1 cellular context compared by ENCODE assay signal in the genomic region with DNA sequence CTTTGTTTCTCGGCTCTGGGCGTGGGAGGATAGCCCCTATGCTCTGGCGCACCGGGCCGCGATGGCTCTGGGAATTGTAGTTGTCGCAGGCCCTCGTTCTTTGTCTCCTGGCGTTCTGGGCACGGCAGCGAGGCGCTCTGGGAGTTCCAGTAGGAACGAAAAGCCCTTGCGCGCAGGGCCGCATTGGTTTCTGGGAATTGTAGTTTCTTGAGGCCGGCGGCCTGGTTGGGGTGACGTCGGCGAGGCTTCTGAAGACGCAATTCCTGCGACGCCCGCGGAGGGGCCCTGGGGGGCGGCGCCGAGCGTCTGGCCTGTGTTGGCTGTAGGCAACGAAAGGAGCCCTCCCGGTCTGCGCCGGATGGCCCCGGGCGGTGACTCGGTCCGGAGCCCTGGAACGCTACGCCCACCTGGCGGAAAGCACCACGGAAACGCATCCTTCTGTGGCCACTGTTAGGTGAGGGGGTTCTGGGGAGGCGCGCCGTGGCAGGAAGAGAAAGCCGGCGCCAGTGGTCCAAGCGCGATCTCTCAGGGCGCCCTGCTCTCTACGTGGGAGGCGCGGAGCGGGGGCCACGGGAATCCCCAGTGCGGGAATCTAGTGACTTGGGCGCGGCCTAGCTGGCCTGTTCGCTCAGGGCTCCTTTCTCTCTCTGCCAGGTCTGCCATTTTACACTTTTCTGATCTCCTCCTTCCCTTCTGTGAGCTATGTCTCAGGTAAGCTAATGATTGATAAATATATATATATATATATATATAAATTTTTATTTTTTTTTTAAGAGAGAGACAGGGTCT.
TF ChIP-seq lines count a peak whose summit lies in the region.

A gene (plus strand): TSS at position 305 of the 789 bp plus-strand sequence. CDS start 398 bp downstream, at position 703.

TF ChIP-seq in HepG2, 621 proteins besides CTCF, POLR2A, EP300 and RAD21 (continued from another document and continues in another):
- TF ChIP-seq, protein P1, sequence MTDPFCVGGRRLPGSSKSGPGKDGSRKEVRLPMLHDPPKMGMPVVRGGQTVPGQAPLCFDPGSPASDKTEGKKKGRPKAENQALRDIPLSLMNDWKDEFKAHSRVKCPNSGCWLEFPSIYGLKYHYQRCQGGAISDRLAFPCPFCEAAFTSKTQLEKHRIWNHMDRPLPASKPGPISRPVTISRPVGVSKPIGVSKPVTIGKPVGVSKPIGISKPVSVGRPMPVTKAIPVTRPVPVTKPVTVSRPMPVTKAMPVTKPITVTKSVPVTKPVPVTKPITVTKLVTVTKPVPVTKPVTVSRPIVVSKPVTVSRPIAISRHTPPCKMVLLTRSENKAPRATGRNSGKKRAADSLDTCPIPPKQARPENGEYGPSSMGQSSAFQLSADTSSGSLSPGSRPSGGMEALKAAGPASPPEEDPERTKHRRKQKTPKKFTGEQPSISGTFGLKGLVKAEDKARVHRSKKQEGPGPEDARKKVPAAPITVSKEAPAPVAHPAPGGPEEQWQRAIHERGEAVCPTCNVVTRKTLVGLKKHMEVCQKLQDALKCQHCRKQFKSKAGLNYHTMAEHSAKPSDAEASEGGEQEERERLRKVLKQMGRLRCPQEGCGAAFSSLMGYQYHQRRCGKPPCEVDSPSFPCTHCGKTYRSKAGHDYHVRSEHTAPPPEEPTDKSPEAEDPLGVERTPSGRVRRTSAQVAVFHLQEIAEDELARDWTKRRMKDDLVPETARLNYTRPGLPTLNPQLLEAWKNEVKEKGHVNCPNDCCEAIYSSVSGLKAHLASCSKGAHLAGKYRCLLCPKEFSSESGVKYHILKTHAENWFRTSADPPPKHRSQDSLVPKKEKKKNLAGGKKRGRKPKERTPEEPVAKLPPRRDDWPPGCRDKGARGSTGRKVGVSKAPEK (CRISPR knock-in tag; IDR thresholded peaks at IDR 0.05; ENCODE audit: borderline replicate concordance) = 0 out of 2 replicates have a peak, but pooled peaks have one; percentile 56
- TF ChIP-seq, protein P2, sequence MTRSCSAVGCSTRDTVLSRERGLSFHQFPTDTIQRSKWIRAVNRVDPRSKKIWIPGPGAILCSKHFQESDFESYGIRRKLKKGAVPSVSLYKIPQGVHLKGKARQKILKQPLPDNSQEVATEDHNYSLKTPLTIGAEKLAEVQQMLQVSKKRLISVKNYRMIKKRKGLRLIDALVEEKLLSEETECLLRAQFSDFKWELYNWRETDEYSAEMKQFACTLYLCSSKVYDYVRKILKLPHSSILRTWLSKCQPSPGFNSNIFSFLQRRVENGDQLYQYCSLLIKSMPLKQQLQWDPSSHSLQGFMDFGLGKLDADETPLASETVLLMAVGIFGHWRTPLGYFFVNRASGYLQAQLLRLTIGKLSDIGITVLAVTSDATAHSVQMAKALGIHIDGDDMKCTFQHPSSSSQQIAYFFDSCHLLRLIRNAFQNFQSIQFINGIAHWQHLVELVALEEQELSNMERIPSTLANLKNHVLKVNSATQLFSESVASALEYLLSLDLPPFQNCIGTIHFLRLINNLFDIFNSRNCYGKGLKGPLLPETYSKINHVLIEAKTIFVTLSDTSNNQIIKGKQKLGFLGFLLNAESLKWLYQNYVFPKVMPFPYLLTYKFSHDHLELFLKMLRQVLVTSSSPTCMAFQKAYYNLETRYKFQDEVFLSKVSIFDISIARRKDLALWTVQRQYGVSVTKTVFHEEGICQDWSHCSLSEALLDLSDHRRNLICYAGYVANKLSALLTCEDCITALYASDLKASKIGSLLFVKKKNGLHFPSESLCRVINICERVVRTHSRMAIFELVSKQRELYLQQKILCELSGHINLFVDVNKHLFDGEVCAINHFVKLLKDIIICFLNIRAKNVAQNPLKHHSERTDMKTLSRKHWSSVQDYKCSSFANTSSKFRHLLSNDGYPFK (CRISPR knock-in tag; IDR thresholded peaks at IDR 0.05; ENCODE audit: borderline replicate concordance) = no peak; the same call in 1 of the 2 replicates
- TF ChIP-seq MEF2D (CRISPR knock-in tag; IDR thresholded peaks at IDR 0.05) (no peak), JARID2 (CRISPR knock-in tag; IDR thresholded peaks at IDR 0.05; ENCODE audit: insufficient replicate concordance) (no peak), NCOA5 (CRISPR knock-in tag; IDR thresholded peaks at IDR 0.05) (0 out of 2 replicates have a peak, but pooled peaks have one; percentile 65), ZFX (CRISPR knock-in tag; IDR thresholded peaks at IDR 0.05; ENCODE audit: low read depth) (peak; percentile 84), CBFB (CRISPR knock-in tag; IDR thresholded peaks at IDR 0.05) (0 out of 2 replicates have a peak, but pooled peaks have one; percentile 33), SALL2 (CRISPR knock-in tag; IDR thresholded peaks at IDR 0.05) (peak; percentile 6; the same call in 1 of the 2 replicates), ZBTB7A (CRISPR knock-in tag; IDR thresholded peaks at IDR 0.05) (no peak), THAP11 (CRISPR knock-in tag; IDR thresholded peaks at IDR 0.05) (peak; percentile 95), HOXD1 (CRISPR knock-in tag; IDR thresholded peaks at IDR 0.05) (peak; percentile 70; the same call in 1 of the 2 replicates), ZFYVE20 (CRISPR knock-in tag; IDR thresholded peaks at IDR 0.05; ENCODE audit: borderline replicate concordance, low read depth) (no peak), FOSL1 (CRISPR knock-in tag; IDR thresholded peaks at IDR 0.05; ENCODE audit: borderline replicate concordance) (peak; percentile 48; the same call in 1 of the 2 replicates), AGO2 (optimal IDR thresholded peaks at IDR 0.05; ENCODE audit: low read depth, low read length) (peak; percentile 36), TMF1 (CRISPR knock-in tag; IDR thresholded peaks at IDR 0.05; ENCODE audit: low read depth) (0 out of 2 replicates have a peak, but pooled peaks have one; percentile 32), HOXA3 (CRISPR knock-in tag; IDR thresholded peaks at IDR 0.05) (peak; percentile 95), SETDB1 (CRISPR knock-in tag; IDR thresholded peaks at IDR 0.05; ENCODE audit: borderline replicate concordance) (no peak), STAT5B (CRISPR knock-in tag; IDR thresholded peaks at IDR 0.05) (0 out of 2 replicates have a peak, but pooled peaks have one; percentile 32), ZNF329 (CRISPR knock-in tag; IDR thresholded peaks at IDR 0.05; ENCODE audit: low read depth) (0 out of 2 replicates have a peak, but pooled peaks have one; percentile 61), TAF1 (CRISPR knock-in tag; IDR thresholded peaks at IDR 0.05) (peak; percentile 57; the same call in 1 of the 2 replicates), ZC3H13 (CRISPR knock-in tag; IDR thresholded peaks at IDR 0.05) (0 out of 2 replicates have a peak, but pooled peaks have one; percentile 41), RBM39 (IDR thresholded peaks at IDR 0.05; ENCODE audit: low read depth, low read length, poor library complexity, severe bottlenecking) (peak; percentile 71), ZNF790 (CRISPR knock-in tag; IDR thresholded peaks at IDR 0.05; ENCODE audit: borderline replicate concordance) (no peak; the same call in 1 of the 2 replicates), ATF7 (IDR thresholded peaks at IDR 0.05) (peak; percentile 28; the same call in 1 of the 2 replicates), ATF7 (CRISPR knock-in tag; IDR thresholded peaks at IDR 0.05) (no peak), KAT8 (CRISPR knock-in tag; IDR thresholded peaks at IDR 0.05) (peak; percentile 81), ZNF430 (CRISPR knock-in tag; IDR thresholded peaks at IDR 0.05) (0 out of 2 replicates have a peak, but pooled peaks have one; percentile 8), KLF12 (CRISPR knock-in tag; IDR thresholded peaks at IDR 0.05; ENCODE audit: borderline replicate concordance) (no peak), SRSF9 (IDR thresholded peaks at IDR 0.05; ENCODE audit: borderline replicate concordance, insufficient read depth, low read depth, low read length, poor library complexity, severe bottlenecking) (no peak), FLYWCH1 (CRISPR knock-in tag; IDR thresholded peaks at IDR 0.05) (no peak), ZNF558 (CRISPR knock-in tag; IDR thresholded peaks at IDR 0.05; ENCODE audit: borderline replicate concordance) (peak; percentile 68; the same call in 1 of the 2 replicates), ASH2L (IDR thresholded peaks at IDR 0.05; ENCODE audit: insufficient read length, low read depth, low read length) (peak; percentile 36)
- TF ChIP-seq, protein P3, sequence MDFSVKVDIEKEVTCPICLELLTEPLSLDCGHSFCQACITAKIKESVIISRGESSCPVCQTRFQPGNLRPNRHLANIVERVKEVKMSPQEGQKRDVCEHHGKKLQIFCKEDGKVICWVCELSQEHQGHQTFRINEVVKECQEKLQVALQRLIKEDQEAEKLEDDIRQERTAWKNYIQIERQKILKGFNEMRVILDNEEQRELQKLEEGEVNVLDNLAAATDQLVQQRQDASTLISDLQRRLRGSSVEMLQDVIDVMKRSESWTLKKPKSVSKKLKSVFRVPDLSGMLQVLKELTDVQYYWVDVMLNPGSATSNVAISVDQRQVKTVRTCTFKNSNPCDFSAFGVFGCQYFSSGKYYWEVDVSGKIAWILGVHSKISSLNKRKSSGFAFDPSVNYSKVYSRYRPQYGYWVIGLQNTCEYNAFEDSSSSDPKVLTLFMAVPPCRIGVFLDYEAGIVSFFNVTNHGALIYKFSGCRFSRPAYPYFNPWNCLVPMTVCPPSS (IDR thresholded peaks at IDR 0.05) = no peak
- TF ChIP-seq, protein P4, sequence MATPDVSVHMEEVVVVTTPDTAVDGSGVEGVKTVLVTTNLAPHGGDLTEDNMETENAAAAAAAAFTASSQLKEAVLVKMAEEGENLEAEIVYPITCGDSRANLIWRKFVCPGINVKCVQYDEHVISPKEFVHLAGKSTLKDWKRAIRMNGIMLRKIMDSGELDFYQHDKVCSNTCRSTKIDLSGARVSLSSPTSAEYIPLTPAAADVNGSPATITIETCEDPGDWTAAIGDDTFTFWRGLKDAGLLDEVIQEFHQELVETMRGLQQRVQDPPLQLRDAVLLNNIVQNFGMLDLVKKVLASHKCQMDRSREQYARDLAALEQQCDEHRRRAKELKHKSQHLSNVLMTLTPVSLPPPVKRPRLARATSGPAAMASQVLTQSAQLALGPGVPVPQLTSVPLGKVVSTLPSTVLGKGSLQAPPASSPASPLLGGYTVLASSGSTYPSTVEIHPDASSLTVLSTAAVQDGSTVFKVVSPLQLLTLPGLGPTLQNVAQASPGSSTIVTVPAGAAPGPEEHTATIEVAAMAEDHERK (CRISPR knock-in tag; IDR thresholded peaks at IDR 0.05; ENCODE audit: low read depth) = peak; percentile 66
- TF ChIP-seq, protein P5, sequence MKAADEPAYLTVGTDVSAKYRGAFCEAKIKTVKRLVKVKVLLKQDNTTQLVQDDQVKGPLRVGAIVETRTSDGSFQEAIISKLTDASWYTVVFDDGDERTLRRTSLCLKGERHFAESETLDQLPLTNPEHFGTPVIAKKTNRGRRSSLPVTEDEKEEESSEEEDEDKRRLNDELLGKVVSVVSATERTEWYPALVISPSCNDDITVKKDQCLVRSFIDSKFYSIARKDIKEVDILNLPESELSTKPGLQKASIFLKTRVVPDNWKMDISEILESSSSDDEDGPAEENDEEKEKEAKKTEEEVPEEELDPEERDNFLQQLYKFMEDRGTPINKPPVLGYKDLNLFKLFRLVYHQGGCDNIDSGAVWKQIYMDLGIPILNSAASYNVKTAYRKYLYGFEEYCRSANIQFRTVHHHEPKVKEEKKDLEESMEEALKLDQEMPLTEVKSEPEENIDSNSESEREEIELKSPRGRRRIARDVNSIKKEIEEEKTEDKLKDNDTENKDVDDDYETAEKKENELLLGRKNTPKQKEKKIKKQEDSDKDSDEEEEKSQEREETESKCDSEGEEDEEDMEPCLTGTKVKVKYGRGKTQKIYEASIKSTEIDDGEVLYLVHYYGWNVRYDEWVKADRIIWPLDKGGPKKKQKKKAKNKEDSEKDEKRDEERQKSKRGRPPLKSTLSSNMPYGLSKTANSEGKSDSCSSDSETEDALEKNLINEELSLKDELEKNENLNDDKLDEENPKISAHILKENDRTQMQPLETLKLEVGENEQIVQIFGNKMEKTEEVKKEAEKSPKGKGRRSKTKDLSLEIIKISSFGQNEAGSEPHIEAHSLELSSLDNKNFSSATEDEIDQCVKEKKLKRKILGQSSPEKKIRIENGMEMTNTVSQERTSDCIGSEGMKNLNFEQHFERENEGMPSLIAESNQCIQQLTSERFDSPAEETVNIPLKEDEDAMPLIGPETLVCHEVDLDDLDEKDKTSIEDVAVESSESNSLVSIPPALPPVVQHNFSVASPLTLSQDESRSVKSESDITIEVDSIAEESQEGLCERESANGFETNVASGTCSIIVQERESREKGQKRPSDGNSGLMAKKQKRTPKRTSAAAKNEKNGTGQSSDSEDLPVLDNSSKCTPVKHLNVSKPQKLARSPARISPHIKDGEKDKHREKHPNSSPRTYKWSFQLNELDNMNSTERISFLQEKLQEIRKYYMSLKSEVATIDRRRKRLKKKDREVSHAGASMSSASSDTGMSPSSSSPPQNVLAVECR (CRISPR knock-in tag; IDR thresholded peaks at IDR 0.05; ENCODE audit: borderline replicate concordance) = peak; percentile 79
- TF ChIP-seq, protein P6, sequence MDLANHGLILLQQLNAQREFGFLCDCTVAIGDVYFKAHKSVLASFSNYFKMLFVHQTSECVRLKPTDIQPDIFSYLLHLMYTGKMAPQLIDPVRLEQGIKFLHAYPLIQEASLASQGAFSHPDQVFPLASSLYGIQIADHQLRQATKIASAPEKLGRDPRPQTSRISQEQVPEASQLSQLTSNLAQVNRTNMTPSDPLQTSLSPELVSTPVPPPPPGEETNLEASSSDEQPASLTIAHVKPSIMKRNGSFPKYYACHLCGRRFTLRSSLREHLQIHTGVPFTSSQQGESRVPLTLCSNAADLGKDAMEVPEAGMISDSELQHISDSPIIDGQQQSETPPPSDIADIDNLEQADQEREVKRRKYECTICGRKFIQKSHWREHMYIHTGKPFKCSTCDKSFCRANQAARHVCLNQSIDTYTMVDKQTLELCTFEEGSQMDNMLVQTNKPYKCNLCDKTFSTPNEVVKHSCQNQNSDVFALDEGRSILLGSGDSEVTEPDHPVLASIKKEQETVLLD (CRISPR knock-in tag; IDR thresholded peaks at IDR 0.05; ENCODE audit: low read depth) = peak; percentile 64; the same call in 1 of the 2 replicates
- TF ChIP-seq, protein P7, sequence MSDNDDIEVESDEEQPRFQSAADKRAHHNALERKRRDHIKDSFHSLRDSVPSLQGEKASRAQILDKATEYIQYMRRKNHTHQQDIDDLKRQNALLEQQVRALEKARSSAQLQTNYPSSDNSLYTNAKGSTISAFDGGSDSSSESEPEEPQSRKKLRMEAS (IDR thresholded peaks at IDR 0.05) = peak; percentile 1; the same call in 1 of the 2 replicates
- TF ChIP-seq, protein P8, sequence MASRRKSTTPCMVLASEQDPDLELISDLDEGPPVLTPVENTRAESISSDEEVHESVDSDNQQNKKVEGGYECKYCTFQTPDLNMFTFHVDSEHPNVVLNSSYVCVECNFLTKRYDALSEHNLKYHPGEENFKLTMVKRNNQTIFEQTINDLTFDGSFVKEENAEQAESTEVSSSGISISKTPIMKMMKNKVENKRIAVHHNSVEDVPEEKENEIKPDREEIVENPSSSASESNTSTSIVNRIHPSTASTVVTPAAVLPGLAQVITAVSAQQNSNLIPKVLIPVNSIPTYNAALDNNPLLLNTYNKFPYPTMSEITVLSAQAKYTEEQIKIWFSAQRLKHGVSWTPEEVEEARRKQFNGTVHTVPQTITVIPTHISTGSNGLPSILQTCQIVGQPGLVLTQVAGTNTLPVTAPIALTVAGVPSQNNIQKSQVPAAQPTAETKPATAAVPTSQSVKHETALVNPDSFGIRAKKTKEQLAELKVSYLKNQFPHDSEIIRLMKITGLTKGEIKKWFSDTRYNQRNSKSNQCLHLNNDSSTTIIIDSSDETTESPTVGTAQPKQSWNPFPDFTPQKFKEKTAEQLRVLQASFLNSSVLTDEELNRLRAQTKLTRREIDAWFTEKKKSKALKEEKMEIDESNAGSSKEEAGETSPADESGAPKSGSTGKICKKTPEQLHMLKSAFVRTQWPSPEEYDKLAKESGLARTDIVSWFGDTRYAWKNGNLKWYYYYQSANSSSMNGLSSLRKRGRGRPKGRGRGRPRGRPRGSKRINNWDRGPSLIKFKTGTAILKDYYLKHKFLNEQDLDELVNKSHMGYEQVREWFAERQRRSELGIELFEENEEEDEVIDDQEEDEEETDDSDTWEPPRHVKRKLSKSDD (CRISPR knock-in tag; IDR thresholded peaks at IDR 0.05; ENCODE audit: low read depth) = peak; percentile 68; the same call in 1 of the 2 replicates
